ENCODE assay signal across 12 cellular contexts in genomic region chr19:2523630-2524311, GRCh38. TPM values are rescaled to one million over a fixed set of nuclear protein-coding genes. Genes with fewer than 3 reads are reported as not detected.
DNase-seq lines count a peak whose midpoint lies in the region; ATAC-seq, FAIRE-seq and TF ChIP-seq lines count a peak whose summit lies in the region.
"Had no signal": no experiment of that assay in that cellular context is flagged by ENCODE, and none has a peak within 500 bp of the region (broad histone marks: within the 10 kb centered on the region; RNA-seq: fewer than 3 reads in every experiment).

No MANE protein-coding gene starts in this region.

- H3K4ac ChIP-seq in mesenchymal stem cell (ENCODE audit: low read depth in 1 of 2, low read length in 2 of 2) = no peak overlapping the region

- no peaks in the 10 kb centered on the region for H3K79me2 ChIP-seq in HCT116 (ENCODE audit: insufficient read depth, low read length)

- H3K4me1 ChIP-seq in A549 = peaks cover 40% of the 10 kb centered on the region
- peaks cover 52 to 77% of the 10 kb centered on the region in 2 experiments for H3K4me1 ChIP-seq in HCT116 (ENCODE audit: control insufficient read depth in 1 of 2, insufficient read depth in 2 of 2, low read length in 2 of 2)
- H3K4me1 ChIP-seq in mesenchymal stem cell (ENCODE audit: control insufficient read depth, insufficient read depth, low read depth, low read length) = peaks cover 35% of the 10 kb centered on the region
- H3K4me1 ChIP-seq in testis = peaks cover 15% of the 10 kb centered on the region
- H3K4me1 ChIP-seq: lower lobe of right lung had no signal

- no peaks in the 10 kb centered on the region for H3K79me1 ChIP-seq in mesenchymal stem cell (replicated peaks; ENCODE audit: low read length, poor library complexity, severe bottlenecking)

- TF ChIP-seq RAD21 in A549 (conservative IDR thresholded peaks at IDR 0.05 in 1 of 2, IDR thresholded peaks at IDR 0.05 in 1 of 2) = peak in 1 of 2 experiments; percentile 24; a peak in 2 of 5 replicates
- no peak for TF ChIP-seq RAD21 in HCT116 (IDR thresholded peaks at IDR 0.05; ENCODE audit: low read depth)

- H3K36me3 ChIP-seq in HCT116 (ENCODE audit: control insufficient read depth in 1 of 2, insufficient read depth in 2 of 2, low read length in 2 of 2) (no peaks in the 10 kb centered on the region), mesenchymal stem cell (ENCODE audit: control insufficient read depth in 1 of 2, insufficient read depth in 2 of 2, low read depth in 1 of 2, low read length in 2 of 2) (no peaks in the 10 kb centered on the region), testis (ENCODE audit: low read depth, missing control alignments) (no peaks in the 10 kb centered on the region)
- H3K36me3 ChIP-seq: lower lobe of right lung had no signal

- ATAC-seq in A549 (peak; percentile 71 to 72), HCT116 (peak; percentile 50), GM19455 (IDR thresholded peaks at IDR 0.05; ENCODE audit: unreplicated experiment) (no peak), GM19324 (IDR thresholded peaks at IDR 0.05; ENCODE audit: low FRiP score, unreplicated experiment) (no peak)

- no peaks in the 10 kb centered on the region for H3K9me3 ChIP-seq in A549
- H3K9me3 ChIP-seq in HCT116 (ENCODE audit: control insufficient read depth in 1 of 2, insufficient read depth in 1 of 2, low read depth in 1 of 2, low read length in 2 of 2) = no peaks in the 10 kb centered on the region
- H3K9me3 ChIP-seq in mesenchymal stem cell (ENCODE audit: control insufficient read depth, low read length) = no peaks in the 10 kb centered on the region
- H3K9me3 ChIP-seq in testis = no peaks in the 10 kb centered on the region
- H3K9me3 ChIP-seq: lower lobe of right lung had no signal

- H4K91ac ChIP-seq in mesenchymal stem cell (ENCODE audit: low read length) = no peak overlapping the region

- FAIRE-seq in A549 (lab: Jason Lieb, UNC) = no peak

- H2BK120ac ChIP-seq in mesenchymal stem cell (ENCODE audit: low read depth, low read length) = no peak overlapping the region

- H3K4me2 ChIP-seq in A549 (peak overlapping the region; percentile 94), HCT116 (ENCODE audit: low read length) (peak overlapping the region; percentile 92), mesenchymal stem cell (ENCODE audit: low read length, poor library complexity, severe bottlenecking) (peak overlapping the region; percentile 45)

- H2BK5ac ChIP-seq in mesenchymal stem cell (ENCODE audit: low read depth, low read length, poor library complexity, severe bottlenecking) = no peak overlapping the region

- H4K8ac ChIP-seq in mesenchymal stem cell (ENCODE audit: low read length) = no peak overlapping the region

- H3K9ac ChIP-seq in HCT116 (ENCODE audit: low read length) (peak overlapping the region; percentile 49), mesenchymal stem cell (ENCODE audit: low read length) (peak overlapping the region; percentile 70)

- no peak overlapping the region for H2BK12ac ChIP-seq in mesenchymal stem cell (ENCODE audit: low read length in 2 of 2)

- BruUV-seq in HCT116 (replicated peaks; lab: Mats Ljungman, UMichigan) = no TSS peak

- H3K4me3 ChIP-seq in A549 = no peak overlapping the region
- peak overlapping the region in 1 of 2 experiments; percentile 12; a peak in 2 of 4 replicates for H3K4me3 ChIP-seq in HCT116 (replicated peaks in 1 of 2; ENCODE audit: low read depth in 1 of 2, low read length in 2 of 2)
- H3K4me3 ChIP-seq in mesenchymal stem cell (ENCODE audit: insufficient read depth in 1 of 2, low read depth in 1 of 2, low read length in 2 of 2) = no peak overlapping the region
- no peak overlapping the region for H3K4me3 ChIP-seq in testis
- H3K4me3 ChIP-seq: lower lobe of right lung had no signal

- H2AK5ac ChIP-seq in mesenchymal stem cell (ENCODE audit: low read length, severe bottlenecking) = peak overlapping the region; percentile 12

- WGBS in A549 (ENCODE audit: missing lambda C conversion rate) = 22% methylated on average over 18 of the region's 20 CpGs
- 57% methylated on average over 20 of the region's 20 CpGs for WGBS in mesenchymal stem cell
- WGBS in testis, 2 donors = 29 to 33% methylated on average over 17 to 20 of the region's 20 CpGs

- TF ChIP-seq CTCF in A549 (IDR thresholded peaks at IDR 0.05) = no peak
- TF ChIP-seq CTCF in HCT116 (IDR thresholded peaks at IDR 0.05 in 2 of 3, conservative IDR thresholded peaks at IDR 0.05 in 1 of 3; ENCODE audit: borderline replicate concordance in 1 of 3, insufficient read depth in 1 of 3, low read depth in 2 of 3, low read length in 2 of 3) = peak in 2 of 3 experiments; percentile 41 to 44; a peak in 2 of 6 replicates
- TF ChIP-seq CTCF in testis (IDR thresholded peaks at IDR 0.05) = peak in 1 of 3 experiments; percentile 22

- no peaks in the 10 kb centered on the region for H4K20me1 ChIP-seq in HCT116 (ENCODE audit: insufficient read depth)

- POLR2A ChIA-PET in A549 (lab: Yijun Ruan, JAX) = interaction anchor here (0.6 to 3.4 kb wide), 6 partner anchors 17 to 88 kb away, joined by 3 to 50 read pairs (median 4); partner anchors contain the start of gene GADD45B
- POLR2A ChIA-PET in HCT116 (lab: Charles Lee) = interaction anchor here (0.7 to 1.2 kb wide), 5 partner anchors 16 to 48 kb away, joined by 3 to 5 read pairs (median 4); partner anchors contain the start of gene GADD45B

- CTCF ChIA-PET in A549 (lab: Yijun Ruan, JAX) (interaction anchor here (0.8 to 1.5 kb wide), 11 partner anchors 13 to 250 kb away, joined by 3 to 8 read pairs (median 3); no protein-coding TSS in a partner anchor), HCT116 (lab: Charles Lee) (interaction anchor here (1.0 to 1.3 kb wide), 4 partner anchors 9 to 87 kb away, joined by 3 read pairs; no protein-coding TSS in a partner anchor)

- no peak for TF ChIP-seq POLR2A in A549 (IDR thresholded peaks at IDR 0.05; ENCODE audit: low read length)
- TF ChIP-seq POLR2A in HCT116 (IDR thresholded peaks at IDR 0.05; ENCODE audit: borderline replicate concordance, extremely low read depth, insufficient read depth, insufficient read length) = no peak
- TF ChIP-seq POLR2A in testis (IDR thresholded peaks at IDR 0.05) = no peak

- DNase-seq in A549 (ENCODE audit: low read depth in 1 of 2, low spot score in 1 of 2) = peak; percentile 54 to 69
- no peak for DNase-seq in HCT116 (ENCODE audit: low read depth, low spot score)
- peak; percentile 47 for DNase-seq in cerebellum (ENCODE audit: low spot score)
- DNase-seq in mesenchymal stem cell = peak; percentile 66
- DNase-seq in testis = no peak
- no peak for DNase-seq in NCI-H510A (lab: John Stamatoyannopoulos, UW)
- DNase-seq: lower lobe of right lung; stimulated activated CD4-positive, alpha-beta T cell treated with anti-CD3 and anti-CD28 coated beads, Interleukin-2, amount 100 ng/mL, for 48 hours; SW 1271 had no signal

- RAD21 ChIA-PET in HCT116 (lab: Charles Lee; ENCODE audit: low non-redundant PET in 1 of 2, low total read pairs in 2 of 2, uncharacterized antibody in 2 of 2, unreplicated experiment in 2 of 2) = interaction anchor here (0.8 to 0.9 kb wide), 2 partner anchors 48 to 87 kb away, joined by 3 to 5 read pairs; partner anchors contain the start of gene GADD45B (in 1 of the 2)

- H3K27ac ChIP-seq in A549 (peak overlapping the region; percentile 97 to 99), HCT116 (ENCODE audit: low read depth, low read length) (peak overlapping the region; percentile 87), mesenchymal stem cell (ENCODE audit: low read length, poor library complexity, severe bottlenecking) (peak overlapping the region; percentile 88), testis (peak overlapping the region in 1 of 2 donors; percentile 66)
- H3K27ac ChIP-seq: C4-2B, lower lobe of right lung had no signal

- H3K18ac ChIP-seq in mesenchymal stem cell (ENCODE audit: low read depth in 1 of 2, low read length in 2 of 2) = no peak overlapping the region

- H3K27me3 ChIP-seq in HCT116 (ENCODE audit: insufficient read depth, low read length) = no peaks in the 10 kb centered on the region
- no peaks in the 10 kb centered on the region for H3K27me3 ChIP-seq in mesenchymal stem cell (ENCODE audit: control insufficient read depth in 1 of 2, insufficient read depth in 1 of 2, low read length in 2 of 2)
- H3K27me3 ChIP-seq in testis = no peaks in the 10 kb centered on the region

- no peak overlapping the region for H3K23ac ChIP-seq in mesenchymal stem cell (ENCODE audit: low read length in 2 of 2)

- TF ChIP-seq EP300 in A549 (IDR thresholded peaks at IDR 0.05) = no peak

- H2AFZ ChIP-seq in HCT116 (ENCODE audit: low read depth, low read length, poor library complexity, severe bottlenecking) (no peak overlapping the region), mesenchymal stem cell (ENCODE audit: low read depth, low read length) (no peak overlapping the region)

- no peaks in the 10 kb centered on the region for H3K9me2 ChIP-seq in HCT116 (ENCODE audit: insufficient read depth)

- intact Hi-C loops in HCT116 (cut with micrococcal nuclease) = no loop called here
- intact Hi-C loops in testis (cut with DNase I; ENCODE audit: low total_unique reads) = no loop called here

- H3K14ac ChIP-seq in mesenchymal stem cell (ENCODE audit: low read length in 2 of 2) = no peak overlapping the region

- peak overlapping the region; percentile 68 for H2BK15ac ChIP-seq in mesenchymal stem cell (ENCODE audit: low read depth, poor library complexity, severe bottlenecking)

TF ChIP-seq in A549, 52 proteins besides CTCF, POLR2A, EP300 and RAD21 (continues in another document):
- TF ChIP-seq MAX (IDR thresholded peaks at IDR 0.05) = no peak
- TF ChIP-seq JUN (IDR thresholded peaks at IDR 0.05) = no peak

TF ChIP-seq in HCT116, 20 proteins besides CTCF, POLR2A, EP300 and RAD21:
- TF ChIP-seq TCF7L2 (IDR thresholded peaks at IDR 0.05; ENCODE audit: borderline replicate concordance, extremely low read depth, insufficient read depth, insufficient read length) = peak; percentile 31
- TF ChIP-seq MAX (IDR thresholded peaks at IDR 0.05) = peak; percentile 24; the same call in 1 of the 2 replicates
- TF ChIP-seq SP1 (IDR thresholded peaks at IDR 0.05; ENCODE audit: low read depth) = no peak; the same call in 1 of the 2 replicates
- 0 out of 2 replicates have a peak, but pooled peaks have one; percentile 8 for TF ChIP-seq JUND (IDR thresholded peaks at IDR 0.05)

RNA-seq across cellular contexts. Expression of gene GADD45B, which starts 47.8 kb away (rescaled TPM):
- polyA plus RNA-seq in A549 (2011; rRNA removed) (65.3 and 72.5 TPM in 2 replicates), A549 (2017; fragmentation: RNase III; extraction: RNeasy Plus Mini Kit Qiagen cat#74134 plus additional on column Dnase treatment) (38.6 to 42.4 TPM (median 39.9 TPM) in 3 replicates), testis (ENCODE audit: insufficient read depth, low read depth, low replicate concordance) (16.9 TPM)
- polyA plus RNA-seq in A549 (2012; cell fraction: cytosol; rRNA removed) = 120 and 125 TPM in 2 replicates
- 193 and 205 TPM in 2 replicates for polyA plus RNA-seq in A549 (2012; cell fraction: nucleus; rRNA removed)
- 42.7 and 50.1 TPM in 2 replicates for polyA minus RNA-seq in A549 (2011; rRNA and poly(A)+ RNA removed)
- total RNA-seq in HCT116 (2021; ENCODE audit: unreplicated experiment) (37.9 TPM), cerebellum (3.8 TPM), testis (10 to 100 TPM; 30.5 to 59.7 TPM)
- polyA plus RNA-seq in HCT116 (2012) = 40.1 and 61.8 TPM in 2 replicates
- polyA plus RNA-seq in mesenchymal stem cell (2013, experiment 1 of 2) = 57.8 TPM
- polyA plus RNA-seq in mesenchymal stem cell (2013, experiment 2 of 2) = 51.9 TPM

Comparison
In these comparisons a context has a peak if more than half of its experiments do, and no peak if none do; other contexts are left out.
1. ATAC-seq: peak in A549 (2 of 2) and HCT116 (single experiment); none in GM19455 (single experiment) and GM19324 (single experiment).
2. DNase-seq: peak in A549 (2 of 2), cerebellum (single experiment) and mesenchymal stem cell (single experiment); none in HCT116 (single experiment), testis (single experiment) and NCI-H510A (single experiment).
3. Of the 6 proteins assayed by ChIP-seq in both A549 and HCT116: peak only in A549: none; only in HCT116: CTCF and MAX; in both: none; in neither: 3; mixed calls (peak in some experiments, not most) for 1.
4. Peak in every context shown above with its lines, with median percentiles within 50 percentile points of each other: H3K4me2 ChIP-seq.